In genomic region chr10:62016477-62017140, GRCh38 we compare ENCODE assay signal across 8 cellular contexts.
A peak's percentile ranks its signal among the peaks of the same experiment; 100 is the strongest.
DNase-seq lines count a peak whose midpoint lies in the region; ATAC-seq and TF ChIP-seq lines count a peak whose summit lies in the region.

No MANE protein-coding gene starts in this region.

- peaks cover 53% of the 10 kb centered on the region for H3K4me1 Mint-ChIP-seq in activated CD4-positive, alpha-beta T cell treated with anti-CD3 and anti-CD28 coated beads, Interleukin-2, amount 10 ng/mL, durations not matched to agents 7 days and 5 days
- H3K4me1 Mint-ChIP-seq in brain: peaks cover 55% of the 10 kb centered on the region
- peaks cover 45% of the 10 kb centered on the region for H3K4me1 Mint-ChIP-seq in activated CD4-positive, alpha-beta T cell treated with anti-CD3 and anti-CD28 coated beads, Interleukin-2, amount 10 ng/mL, durations not matched to agents 24 days and 14 days

- no peak for DNase-seq in activated CD4-positive, alpha-beta T cell treated with anti-CD3 and anti-CD28 coated beads, Interleukin-2, amount 10 ng/mL, durations not matched to agents 7 days and 5 days
- DNase-seq in activated CD4-positive, alpha-beta T cell treated with anti-CD3 and anti-CD28 coated beads, Interleukin-2, amount 50 U/mL, for 48 hours: no peak
- DNase-seq in DMS53 (lab: John Stamatoyannopoulos, UW) (no peak), NCI-H2196 (lab: John Stamatoyannopoulos, UW; ENCODE audit: unreplicated experiment) (no peak)
- no peak for DNase-seq in activated CD4-positive, alpha-beta T cell treated with anti-CD3 and anti-CD28 coated beads, Interleukin-2, amount 10 ng/mL, durations not matched to agents 24 days and 14 days

- POLR2A ChIA-PET in activated CD4-positive, alpha-beta T cell treated with anti-CD3 and anti-CD28 coated beads, Interleukin-2, amount 10 ng/mL, durations not matched to agents 7 days and 5 days (lab: Charles Lee): no interaction called here

- H3K27ac ChIP-seq in stomach smooth muscle (ENCODE audit: low read length): peak overlapping the region; percentile 25

- H3K27ac Mint-ChIP-seq in activated CD4-positive, alpha-beta T cell treated with anti-CD3 and anti-CD28 coated beads, Interleukin-2, amount 10 ng/mL, durations not matched to agents 7 days and 5 days: peak overlapping the region; percentile 6
- H3K27ac Mint-ChIP-seq in brain: peak overlapping the region in 4 of 5 experiments; percentile 34 to 83 (median 74)
- no peak overlapping the region for H3K27ac Mint-ChIP-seq in activated CD4-positive, alpha-beta T cell treated with anti-CD3 and anti-CD28 coated beads, Interleukin-2, amount 10 ng/mL, durations not matched to agents 24 days and 14 days

- CTCF ChIA-PET in activated CD4-positive, alpha-beta T cell treated with anti-CD3 and anti-CD28 coated beads, Interleukin-2, amount 10 ng/mL, durations not matched to agents 7 days and 5 days (lab: Charles Lee): interaction anchor here (15.2 kb wide), 1 partner anchor 25 kb away, joined by 164 read pairs; no protein-coding TSS in a partner anchor

- peaks cover 59% of the 10 kb centered on the region for H3K36me3 Mint-ChIP-seq in activated CD4-positive, alpha-beta T cell treated with anti-CD3 and anti-CD28 coated beads, Interleukin-2, amount 10 ng/mL, durations not matched to agents 7 days and 5 days (ENCODE audit: low read depth)
- H3K36me3 Mint-ChIP-seq in brain: peaks cover 18% of the 10 kb centered on the region
- H3K36me3 Mint-ChIP-seq in activated CD4-positive, alpha-beta T cell treated with anti-CD3 and anti-CD28 coated beads, Interleukin-2, amount 10 ng/mL, durations not matched to agents 24 days and 14 days (ENCODE audit: low read depth): peaks cover 55% of the 10 kb centered on the region

- H3K9me3 Mint-ChIP-seq in activated CD4-positive, alpha-beta T cell treated with anti-CD3 and anti-CD28 coated beads, Interleukin-2, amount 10 ng/mL, durations not matched to agents 7 days and 5 days: peaks cover 5% of the 10 kb centered on the region
- peaks cover 0 to 3% (median 0%) of the 10 kb centered on the region in 5 experiments for H3K9me3 Mint-ChIP-seq in brain
- H3K9me3 Mint-ChIP-seq in activated CD4-positive, alpha-beta T cell treated with anti-CD3 and anti-CD28 coated beads, Interleukin-2, amount 10 ng/mL, durations not matched to agents 24 days and 14 days: no peaks in the 10 kb centered on the region

- H3K4me1 ChIP-seq in stomach smooth muscle (ENCODE audit: control insufficient read depth, insufficient read depth, low read length): peaks cover 21% of the 10 kb centered on the region

- H3K9me3 ChIP-seq in stomach smooth muscle (ENCODE audit: control insufficient read depth in 2 of 2, low read length in 2 of 2): no peaks in the 10 kb centered on the region

- no peaks in the 10 kb centered on the region for H3K36me3 ChIP-seq in stomach smooth muscle (ENCODE audit: control insufficient read depth in 2 of 2, insufficient read depth in 2 of 2, low read length in 2 of 2)

- no peak overlapping the region for H3K4me3 ChIP-seq in stomach smooth muscle (ENCODE audit: low read length in 2 of 2)

- no peak overlapping the region for H3K9ac ChIP-seq in stomach smooth muscle (ENCODE audit: low read length in 2 of 2)

- H3K27me3 ChIP-seq in stomach smooth muscle (ENCODE audit: control insufficient read depth in 1 of 2, insufficient read depth in 2 of 2, low read length in 2 of 2): no peaks in the 10 kb centered on the region

- no peak overlapping the region for H3K4me3 Mint-ChIP-seq in activated CD4-positive, alpha-beta T cell treated with anti-CD3 and anti-CD28 coated beads, Interleukin-2, amount 10 ng/mL, durations not matched to agents 7 days and 5 days
- peak overlapping the region in 1 of 5 experiments; percentile 33 for H3K4me3 Mint-ChIP-seq in brain
- no peak overlapping the region for H3K4me3 Mint-ChIP-seq in activated CD4-positive, alpha-beta T cell treated with anti-CD3 and anti-CD28 coated beads, Interleukin-2, amount 10 ng/mL, durations not matched to agents 24 days and 14 days

- peak; percentile 65 for ATAC-seq in HG03025 (IDR thresholded peaks at IDR 0.05; ENCODE audit: low FRiP score, unreplicated experiment)

- TF ChIP-seq CTCF in brain (conservative IDR thresholded peaks at IDR 0.05): no peak

- intact Hi-C loops in activated CD4-positive, alpha-beta T cell treated with anti-CD3 and anti-CD28 coated beads, Interleukin-2, amount 10 ng/mL, durations not matched to agents 24 days and 14 days (cut with micrococcal nuclease): no loop called here

- H3K27me3 Mint-ChIP-seq in activated CD4-positive, alpha-beta T cell treated with anti-CD3 and anti-CD28 coated beads, Interleukin-2, amount 10 ng/mL, durations not matched to agents 7 days and 5 days: no peaks in the 10 kb centered on the region
- H3K27me3 Mint-ChIP-seq in brain: no peaks in the 10 kb centered on the region
- no peaks in the 10 kb centered on the region for H3K27me3 Mint-ChIP-seq in activated CD4-positive, alpha-beta T cell treated with anti-CD3 and anti-CD28 coated beads, Interleukin-2, amount 10 ng/mL, durations not matched to agents 24 days and 14 days
